Comparison of ENCODE assay signal across 1 cellular context in the genomic region with DNA sequence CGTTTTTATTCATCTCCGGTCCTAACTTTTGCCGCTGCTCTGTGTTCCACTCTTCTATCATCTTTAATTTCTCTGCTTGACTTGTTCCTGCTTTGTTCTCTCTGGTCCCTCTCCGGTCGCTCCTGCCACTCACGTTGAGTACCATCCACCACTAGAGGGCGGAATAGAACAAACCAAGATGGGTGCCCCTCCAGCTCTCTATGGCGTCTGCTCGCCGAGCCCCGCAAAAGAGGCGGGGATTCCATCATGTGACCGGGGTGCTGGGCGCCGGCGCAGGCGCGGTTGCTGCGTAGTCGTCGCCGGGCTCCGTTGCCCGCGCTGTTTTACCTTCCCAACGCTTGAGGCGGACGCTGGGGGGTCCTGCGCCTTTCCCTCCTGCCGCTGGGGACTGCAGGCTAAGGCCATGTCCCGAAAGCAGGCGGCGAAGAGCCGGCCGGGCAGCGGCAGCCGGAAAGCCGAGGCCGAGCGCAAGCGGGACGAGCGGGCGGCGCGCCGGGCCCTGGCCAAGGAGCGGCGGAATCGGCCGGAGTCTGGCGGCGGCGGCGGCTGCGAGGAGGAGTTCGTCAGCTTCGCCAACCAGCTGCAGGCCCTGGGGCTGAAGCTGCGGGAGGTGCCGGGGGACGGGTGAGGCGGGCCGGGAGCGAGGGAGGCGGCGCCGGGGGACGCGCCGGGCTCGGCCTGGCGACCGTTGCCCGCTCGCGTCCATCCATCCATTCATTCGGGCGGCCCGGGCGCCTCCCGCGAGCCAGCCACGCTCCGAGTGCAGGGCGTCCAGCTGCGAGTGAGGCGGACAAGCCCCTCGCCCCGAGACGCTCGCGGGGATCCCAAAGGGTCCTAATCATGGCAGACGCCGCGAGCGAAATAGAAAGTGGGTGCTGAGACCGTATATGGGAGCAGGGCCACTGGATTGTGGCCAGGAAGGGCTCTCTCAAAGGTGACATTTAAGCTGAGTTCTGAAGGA.
TF ChIP-seq lines count a peak whose summit lies in the region.

A gene with protein sequence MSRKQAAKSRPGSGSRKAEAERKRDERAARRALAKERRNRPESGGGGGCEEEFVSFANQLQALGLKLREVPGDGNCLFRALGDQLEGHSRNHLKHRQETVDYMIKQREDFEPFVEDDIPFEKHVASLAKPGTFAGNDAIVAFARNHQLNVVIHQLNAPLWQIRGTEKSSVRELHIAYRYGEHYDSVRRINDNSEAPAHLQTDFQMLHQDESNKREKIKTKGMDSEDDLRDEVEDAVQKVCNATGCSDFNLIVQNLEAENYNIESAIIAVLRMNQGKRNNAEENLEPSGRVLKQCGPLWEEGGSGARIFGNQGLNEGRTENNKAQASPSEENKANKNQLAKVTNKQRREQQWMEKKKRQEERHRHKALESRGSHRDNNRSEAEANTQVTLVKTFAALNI (plus strand): TSS at position 285 of the 961 bp plus-strand sequence. CDS start 119 bp downstream, at position 404.

TF ChIP-seq in HepG2, 621 proteins besides CTCF, POLR2A, EP300 and RAD21 (continued from another document and continues in another):
- TF ChIP-seq, protein P1, sequence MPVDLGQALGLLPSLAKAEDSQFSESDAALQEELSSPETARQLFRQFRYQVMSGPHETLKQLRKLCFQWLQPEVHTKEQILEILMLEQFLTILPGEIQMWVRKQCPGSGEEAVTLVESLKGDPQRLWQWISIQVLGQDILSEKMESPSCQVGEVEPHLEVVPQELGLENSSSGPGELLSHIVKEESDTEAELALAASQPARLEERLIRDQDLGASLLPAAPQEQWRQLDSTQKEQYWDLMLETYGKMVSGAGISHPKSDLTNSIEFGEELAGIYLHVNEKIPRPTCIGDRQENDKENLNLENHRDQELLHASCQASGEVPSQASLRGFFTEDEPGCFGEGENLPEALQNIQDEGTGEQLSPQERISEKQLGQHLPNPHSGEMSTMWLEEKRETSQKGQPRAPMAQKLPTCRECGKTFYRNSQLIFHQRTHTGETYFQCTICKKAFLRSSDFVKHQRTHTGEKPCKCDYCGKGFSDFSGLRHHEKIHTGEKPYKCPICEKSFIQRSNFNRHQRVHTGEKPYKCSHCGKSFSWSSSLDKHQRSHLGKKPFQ (CRISPR knock-in tag; IDR thresholded peaks at IDR 0.05; ENCODE audit: insufficient replicate concordance): peak; percentile 54
- TF ChIP-seq, protein P2, sequence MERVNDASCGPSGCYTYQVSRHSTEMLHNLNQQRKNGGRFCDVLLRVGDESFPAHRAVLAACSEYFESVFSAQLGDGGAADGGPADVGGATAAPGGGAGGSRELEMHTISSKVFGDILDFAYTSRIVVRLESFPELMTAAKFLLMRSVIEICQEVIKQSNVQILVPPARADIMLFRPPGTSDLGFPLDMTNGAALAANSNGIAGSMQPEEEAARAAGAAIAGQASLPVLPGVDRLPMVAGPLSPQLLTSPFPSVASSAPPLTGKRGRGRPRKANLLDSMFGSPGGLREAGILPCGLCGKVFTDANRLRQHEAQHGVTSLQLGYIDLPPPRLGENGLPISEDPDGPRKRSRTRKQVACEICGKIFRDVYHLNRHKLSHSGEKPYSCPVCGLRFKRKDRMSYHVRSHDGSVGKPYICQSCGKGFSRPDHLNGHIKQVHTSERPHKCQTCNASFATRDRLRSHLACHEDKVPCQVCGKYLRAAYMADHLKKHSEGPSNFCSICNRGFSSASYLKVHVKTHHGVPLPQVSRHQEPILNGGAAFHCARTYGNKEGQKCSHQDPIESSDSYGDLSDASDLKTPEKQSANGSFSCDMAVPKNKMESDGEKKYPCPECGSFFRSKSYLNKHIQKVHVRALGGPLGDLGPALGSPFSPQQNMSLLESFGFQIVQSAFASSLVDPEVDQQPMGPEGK (CRISPR knock-in tag; IDR thresholded peaks at IDR 0.05): peak; percentile 55
- TF ChIP-seq SP2 (CRISPR knock-in tag; IDR thresholded peaks at IDR 0.05): no peak
- TF ChIP-seq, protein P3, sequence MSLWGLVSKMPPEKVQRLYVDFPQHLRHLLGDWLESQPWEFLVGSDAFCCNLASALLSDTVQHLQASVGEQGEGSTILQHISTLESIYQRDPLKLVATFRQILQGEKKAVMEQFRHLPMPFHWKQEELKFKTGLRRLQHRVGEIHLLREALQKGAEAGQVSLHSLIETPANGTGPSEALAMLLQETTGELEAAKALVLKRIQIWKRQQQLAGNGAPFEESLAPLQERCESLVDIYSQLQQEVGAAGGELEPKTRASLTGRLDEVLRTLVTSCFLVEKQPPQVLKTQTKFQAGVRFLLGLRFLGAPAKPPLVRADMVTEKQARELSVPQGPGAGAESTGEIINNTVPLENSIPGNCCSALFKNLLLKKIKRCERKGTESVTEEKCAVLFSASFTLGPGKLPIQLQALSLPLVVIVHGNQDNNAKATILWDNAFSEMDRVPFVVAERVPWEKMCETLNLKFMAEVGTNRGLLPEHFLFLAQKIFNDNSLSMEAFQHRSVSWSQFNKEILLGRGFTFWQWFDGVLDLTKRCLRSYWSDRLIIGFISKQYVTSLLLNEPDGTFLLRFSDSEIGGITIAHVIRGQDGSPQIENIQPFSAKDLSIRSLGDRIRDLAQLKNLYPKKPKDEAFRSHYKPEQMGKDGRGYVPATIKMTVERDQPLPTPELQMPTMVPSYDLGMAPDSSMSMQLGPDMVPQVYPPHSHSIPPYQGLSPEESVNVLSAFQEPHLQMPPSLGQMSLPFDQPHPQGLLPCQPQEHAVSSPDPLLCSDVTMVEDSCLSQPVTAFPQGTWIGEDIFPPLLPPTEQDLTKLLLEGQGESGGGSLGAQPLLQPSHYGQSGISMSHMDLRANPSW (CRISPR knock-in tag; IDR thresholded peaks at IDR 0.05; ENCODE audit: borderline replicate concordance): 0 out of 2 replicates have a peak, but pooled peaks have one; percentile 29
- TF ChIP-seq PCBP2 (optimal IDR thresholded peaks at IDR 0.05; ENCODE audit: low read depth, low read length, poor library complexity, severe bottlenecking): no peak
- peak; percentile 82 for TF ChIP-seq HES4 (CRISPR knock-in tag; IDR thresholded peaks at IDR 0.05; ENCODE audit: borderline replicate concordance)
- TF ChIP-seq NPAS2 (CRISPR knock-in tag; IDR thresholded peaks at IDR 0.05; ENCODE audit: borderline replicate concordance): no peak
- peak; percentile 69 for TF ChIP-seq ZNF446 (CRISPR knock-in tag; IDR thresholded peaks at IDR 0.05)
- TF ChIP-seq RAD51 (IDR thresholded peaks at IDR 0.05; ENCODE audit: borderline replicate concordance): peak; percentile 76
- TF ChIP-seq KDM5A (IDR thresholded peaks at IDR 0.05; ENCODE audit: borderline replicate concordance, low read length): peak; percentile 45; the same call in 1 of the 2 replicates
- peak; percentile 84 for TF ChIP-seq MIER3 (CRISPR knock-in tag; IDR thresholded peaks at IDR 0.05; ENCODE audit: borderline replicate concordance)
- TF ChIP-seq, protein P4, sequence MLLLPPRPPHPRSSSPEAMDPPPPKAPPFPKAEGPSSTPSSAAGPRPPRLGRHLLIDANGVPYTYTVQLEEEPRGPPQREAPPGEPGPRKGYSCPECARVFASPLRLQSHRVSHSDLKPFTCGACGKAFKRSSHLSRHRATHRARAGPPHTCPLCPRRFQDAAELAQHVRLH (CRISPR knock-in tag; IDR thresholded peaks at IDR 0.05; ENCODE audit: borderline replicate concordance, low read depth): peak; percentile 61; the same call in 1 of the 2 replicates
- TF ChIP-seq ZFP41 (CRISPR knock-in tag; IDR thresholded peaks at IDR 0.05; ENCODE audit: borderline replicate concordance): no peak; the same call in 1 of the 2 replicates
- TF ChIP-seq, protein P5, sequence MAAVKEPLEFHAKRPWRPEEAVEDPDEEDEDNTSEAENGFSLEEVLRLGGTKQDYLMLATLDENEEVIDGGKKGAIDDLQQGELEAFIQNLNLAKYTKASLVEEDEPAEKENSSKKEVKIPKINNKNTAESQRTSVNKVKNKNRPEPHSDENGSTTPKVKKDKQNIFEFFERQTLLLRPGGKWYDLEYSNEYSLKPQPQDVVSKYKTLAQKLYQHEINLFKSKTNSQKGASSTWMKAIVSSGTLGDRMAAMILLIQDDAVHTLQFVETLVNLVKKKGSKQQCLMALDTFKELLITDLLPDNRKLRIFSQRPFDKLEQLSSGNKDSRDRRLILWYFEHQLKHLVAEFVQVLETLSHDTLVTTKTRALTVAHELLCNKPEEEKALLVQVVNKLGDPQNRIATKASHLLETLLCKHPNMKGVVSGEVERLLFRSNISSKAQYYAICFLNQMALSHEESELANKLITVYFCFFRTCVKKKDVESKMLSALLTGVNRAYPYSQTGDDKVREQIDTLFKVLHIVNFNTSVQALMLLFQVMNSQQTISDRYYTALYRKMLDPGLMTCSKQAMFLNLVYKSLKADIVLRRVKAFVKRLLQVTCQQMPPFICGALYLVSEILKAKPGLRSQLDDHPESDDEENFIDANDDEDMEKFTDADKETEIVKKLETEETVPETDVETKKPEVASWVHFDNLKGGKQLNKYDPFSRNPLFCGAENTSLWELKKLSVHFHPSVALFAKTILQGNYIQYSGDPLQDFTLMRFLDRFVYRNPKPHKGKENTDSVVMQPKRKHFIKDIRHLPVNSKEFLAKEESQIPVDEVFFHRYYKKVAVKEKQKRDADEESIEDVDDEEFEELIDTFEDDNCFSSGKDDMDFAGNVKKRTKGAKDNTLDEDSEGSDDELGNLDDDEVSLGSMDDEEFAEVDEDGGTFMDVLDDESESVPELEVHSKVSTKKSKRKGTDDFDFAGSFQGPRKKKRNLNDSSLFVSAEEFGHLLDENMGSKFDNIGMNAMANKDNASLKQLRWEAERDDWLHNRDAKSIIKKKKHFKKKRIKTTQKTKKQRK (IDR thresholded peaks at IDR 0.05; ENCODE audit: low read length): no peak
- no peak for TF ChIP-seq ZNF530 (CRISPR knock-in tag; IDR thresholded peaks at IDR 0.05; ENCODE audit: low read depth)
- TF ChIP-seq, protein P6, sequence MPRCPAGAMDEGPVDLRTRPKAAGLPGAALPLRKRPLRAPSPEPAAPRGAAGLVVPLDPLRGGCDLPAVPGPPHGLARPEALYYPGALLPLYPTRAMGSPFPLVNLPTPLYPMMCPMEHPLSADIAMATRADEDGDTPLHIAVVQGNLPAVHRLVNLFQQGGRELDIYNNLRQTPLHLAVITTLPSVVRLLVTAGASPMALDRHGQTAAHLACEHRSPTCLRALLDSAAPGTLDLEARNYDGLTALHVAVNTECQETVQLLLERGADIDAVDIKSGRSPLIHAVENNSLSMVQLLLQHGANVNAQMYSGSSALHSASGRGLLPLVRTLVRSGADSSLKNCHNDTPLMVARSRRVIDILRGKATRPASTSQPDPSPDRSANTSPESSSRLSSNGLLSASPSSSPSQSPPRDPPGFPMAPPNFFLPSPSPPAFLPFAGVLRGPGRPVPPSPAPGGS (CRISPR knock-in tag; IDR thresholded peaks at IDR 0.05): peak; percentile 89
- no peak for TF ChIP-seq SP140L (CRISPR knock-in tag; IDR thresholded peaks at IDR 0.05; ENCODE audit: borderline replicate concordance)
- TF ChIP-seq KDM2A (CRISPR knock-in tag; IDR thresholded peaks at IDR 0.05; ENCODE audit: borderline replicate concordance, low read depth): peak; percentile 77; the same call in 1 of the 2 replicates
- no peak for TF ChIP-seq SRSF9 (IDR thresholded peaks at IDR 0.05; ENCODE audit: borderline replicate concordance, insufficient read depth, low read depth, low read length, poor library complexity, severe bottlenecking)
- TF ChIP-seq, protein P7, sequence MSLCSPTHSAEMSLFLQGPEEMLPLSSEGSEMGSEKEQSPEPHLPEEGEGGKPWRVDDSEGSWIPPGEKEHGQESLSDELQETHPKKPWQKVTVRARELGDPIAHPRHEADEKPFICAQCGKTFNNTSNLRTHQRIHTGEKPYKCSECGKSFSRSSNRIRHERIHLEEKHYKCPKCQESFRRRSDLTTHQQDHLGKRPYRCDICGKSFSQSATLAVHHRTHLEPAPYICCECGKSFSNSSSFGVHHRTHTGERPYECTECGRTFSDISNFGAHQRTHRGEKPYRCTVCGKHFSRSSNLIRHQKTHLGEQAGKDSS (CRISPR knock-in tag; IDR thresholded peaks at IDR 0.05; ENCODE audit: borderline replicate concordance, low read depth): no peak; the same call in 1 of the 2 replicates
- TF ChIP-seq, protein P8, sequence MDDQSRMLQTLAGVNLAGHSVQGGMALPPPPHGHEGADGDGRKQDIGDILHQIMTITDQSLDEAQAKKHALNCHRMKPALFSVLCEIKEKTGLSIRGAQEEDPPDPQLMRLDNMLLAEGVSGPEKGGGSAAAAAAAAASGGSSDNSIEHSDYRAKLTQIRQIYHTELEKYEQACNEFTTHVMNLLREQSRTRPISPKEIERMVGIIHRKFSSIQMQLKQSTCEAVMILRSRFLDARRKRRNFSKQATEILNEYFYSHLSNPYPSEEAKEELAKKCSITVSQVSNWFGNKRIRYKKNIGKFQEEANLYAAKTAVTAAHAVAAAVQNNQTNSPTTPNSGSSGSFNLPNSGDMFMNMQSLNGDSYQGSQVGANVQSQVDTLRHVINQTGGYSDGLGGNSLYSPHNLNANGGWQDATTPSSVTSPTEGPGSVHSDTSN (CRISPR knock-in tag; IDR thresholded peaks at IDR 0.05; ENCODE audit: borderline replicate concordance): no peak
- TF ChIP-seq, protein P9, sequence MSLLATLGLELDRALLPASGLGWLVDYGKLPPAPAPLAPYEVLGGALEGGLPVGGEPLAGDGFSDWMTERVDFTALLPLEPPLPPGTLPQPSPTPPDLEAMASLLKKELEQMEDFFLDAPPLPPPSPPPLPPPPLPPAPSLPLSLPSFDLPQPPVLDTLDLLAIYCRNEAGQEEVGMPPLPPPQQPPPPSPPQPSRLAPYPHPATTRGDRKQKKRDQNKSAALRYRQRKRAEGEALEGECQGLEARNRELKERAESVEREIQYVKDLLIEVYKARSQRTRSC (CRISPR knock-in tag; IDR thresholded peaks at IDR 0.05; ENCODE audit: low read depth): no peak
- TF ChIP-seq, protein P10, sequence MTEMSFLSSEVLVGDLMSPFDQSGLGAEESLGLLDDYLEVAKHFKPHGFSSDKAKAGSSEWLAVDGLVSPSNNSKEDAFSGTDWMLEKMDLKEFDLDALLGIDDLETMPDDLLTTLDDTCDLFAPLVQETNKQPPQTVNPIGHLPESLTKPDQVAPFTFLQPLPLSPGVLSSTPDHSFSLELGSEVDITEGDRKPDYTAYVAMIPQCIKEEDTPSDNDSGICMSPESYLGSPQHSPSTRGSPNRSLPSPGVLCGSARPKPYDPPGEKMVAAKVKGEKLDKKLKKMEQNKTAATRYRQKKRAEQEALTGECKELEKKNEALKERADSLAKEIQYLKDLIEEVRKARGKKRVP (CRISPR knock-in tag; IDR thresholded peaks at IDR 0.05): no peak
- TF ChIP-seq, protein P11, sequence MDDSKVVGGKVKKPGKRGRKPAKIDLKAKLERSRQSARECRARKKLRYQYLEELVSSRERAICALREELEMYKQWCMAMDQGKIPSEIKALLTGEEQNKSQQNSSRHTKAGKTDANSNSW (CRISPR knock-in tag; IDR thresholded peaks at IDR 0.05; ENCODE audit: borderline replicate concordance): no peak; the same call in 1 of the 2 replicates
- TF ChIP-seq, protein P12, sequence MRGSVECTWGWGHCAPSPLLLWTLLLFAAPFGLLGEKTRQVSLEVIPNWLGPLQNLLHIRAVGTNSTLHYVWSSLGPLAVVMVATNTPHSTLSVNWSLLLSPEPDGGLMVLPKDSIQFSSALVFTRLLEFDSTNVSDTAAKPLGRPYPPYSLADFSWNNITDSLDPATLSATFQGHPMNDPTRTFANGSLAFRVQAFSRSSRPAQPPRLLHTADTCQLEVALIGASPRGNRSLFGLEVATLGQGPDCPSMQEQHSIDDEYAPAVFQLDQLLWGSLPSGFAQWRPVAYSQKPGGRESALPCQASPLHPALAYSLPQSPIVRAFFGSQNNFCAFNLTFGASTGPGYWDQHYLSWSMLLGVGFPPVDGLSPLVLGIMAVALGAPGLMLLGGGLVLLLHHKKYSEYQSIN (CRISPR knock-in tag; IDR thresholded peaks at IDR 0.05; ENCODE audit: borderline replicate concordance): no peak
- TF ChIP-seq ZNF496 (CRISPR knock-in tag; IDR thresholded peaks at IDR 0.05; ENCODE audit: insufficient replicate concordance): no peak
